ENCODE assay signal across 10 cellular contexts in genomic region chr5:33588654-33589372, GRCh38.
DNase-seq lines count a peak whose midpoint lies in the region; TF ChIP-seq lines count a peak whose summit lies in the region.
"Had no signal": no experiment of that assay in that cellular context is flagged by ENCODE, and none has a peak within 500 bp of the region (broad histone marks: within the 10 kb centered on the region; RNA-seq: fewer than 3 reads in every experiment).

No MANE protein-coding gene starts in this region.

- no peak for TF ChIP-seq POLR2A in adrenal gland (IDR thresholded peaks at IDR 0.05)

- H3K4me1 Mint-ChIP-seq in nephron = no peaks in the 10 kb centered on the region
- H3K4me1 Mint-ChIP-seq: memory B cell had no signal

- H3K27ac Mint-ChIP-seq in nephron = no peak overlapping the region
- H3K27ac Mint-ChIP-seq: memory B cell had no signal

- H3K4me3 Mint-ChIP-seq in nephron = no peak overlapping the region
- H3K4me3 Mint-ChIP-seq: memory B cell had no signal

- TF ChIP-seq CTCF in adrenal gland (IDR thresholded peaks at IDR 0.05) (peak in 5 of 6 experiments; percentile 4 to 39 (median 36)), nephron (IDR thresholded peaks at IDR 0.05; ENCODE audit: unreplicated experiment in 3 of 3) (peak; percentile 18 to 41 (median 20))

- H3K27me3 Mint-ChIP-seq in nephron (ENCODE audit: low read depth) = no peaks in the 10 kb centered on the region
- H3K27me3 Mint-ChIP-seq: memory B cell had no signal

- WGBS in adrenal gland, 4 donors = 73 to 83% (median 79%) methylated on average over 10 to 16 of the region's 16 CpGs

- DNase-seq in ELR (ENCODE audit: low read depth) (peak; percentile 33), HEK293T (ENCODE audit: extremely low spot score) (peak; percentile 40), OCI-M1 (lab: John Stamatoyannopoulos, UW) (peak; percentile 14), adrenal gland (peak in 4 of 7 donors; percentile 18 to 36 (median 24)), NCI-H446 treated with DMSO at 0.1 percent for 48 hours (lab: John Stamatoyannopoulos, UW) (no peak), NCI-H187 (lab: John Stamatoyannopoulos, UW) (no peak), putamen (ENCODE audit: low spot score) (no peak)

- no peaks in the 10 kb centered on the region for H3K4me1 ChIP-seq in adrenal gland (replicated peaks in 1 of 2)

- no peaks in the 10 kb centered on the region for H3K9me3 ChIP-seq in adrenal gland (replicated peaks in 1 of 3)

- no peaks in the 10 kb centered on the region for H3K36me3 Mint-ChIP-seq in nephron (ENCODE audit: low read depth)
- H3K36me3 Mint-ChIP-seq: memory B cell had no signal

- no peaks in the 10 kb centered on the region for H3K9me3 Mint-ChIP-seq in nephron
- H3K9me3 Mint-ChIP-seq: memory B cell had no signal

- POLR2A ChIA-PET in HEK293T (lab: Yijun Ruan, JAX) = no interaction called here

- intact Hi-C loops in adrenal gland (cut with DNase I) = no loop called here

- H3K27ac ChIP-seq in adrenal gland = no peak overlapping the region
- H3K27ac ChIP-seq: SK-N-MC had no signal

- peaks cover 0 to 6% of the 10 kb centered on the region in 2 donors for H3K36me3 ChIP-seq in adrenal gland (replicated peaks in 1 of 2)

- CTCF ChIA-PET in HEK293T (lab: Yijun Ruan, JAX) = interaction anchor here (0.5 to 2.5 kb wide), 11 partner anchors 10 to 380 kb away, joined by 3 to 8 read pairs (median 4); no protein-coding TSS in a partner anchor

- H3K27me3 ChIP-seq in adrenal gland = no peaks in the 10 kb centered on the region

- no peak overlapping the region for H3K4me3 ChIP-seq in adrenal gland
- H3K4me3 ChIP-seq: SK-N-MC had no signal

TF ChIP-seq in HEK293T, 16 proteins besides CTCF, POLR2A, EP300 and RAD21:
- TF ChIP-seq SP1 (IDR thresholded peaks at IDR 0.05) (no peak), BHLHE40 (IDR thresholded peaks at IDR 0.05; ENCODE audit: borderline replicate concordance) (no peak), TARDBP (IDR thresholded peaks at IDR 0.05) (no peak), CTBP1 (IDR thresholded peaks at IDR 0.05; ENCODE audit: borderline replicate concordance) (no peak), PKNOX1 (IDR thresholded peaks at IDR 0.05) (no peak), L3MBTL2 (conservative IDR thresholded peaks at IDR 0.05) (no peak), ARNT (IDR thresholded peaks at IDR 0.05) (no peak), ZNF384 (IDR thresholded peaks at IDR 0.05) (no peak), HDGF (IDR thresholded peaks at IDR 0.05; ENCODE audit: borderline replicate concordance) (no peak), FOXM1 (IDR thresholded peaks at IDR 0.05; ENCODE audit: borderline replicate concordance) (no peak), ELF4 (IDR thresholded peaks at IDR 0.05) (no peak), FOXA1 (IDR thresholded peaks at IDR 0.05) (no peak), SUZ12 (IDR thresholded peaks at IDR 0.05) (no peak), LEF1 (IDR thresholded peaks at IDR 0.05; ENCODE audit: borderline replicate concordance) (no peak), FOXK2 (IDR thresholded peaks at IDR 0.05) (no peak), NFRKB (IDR thresholded peaks at IDR 0.05) (no peak)

Comparison
In these comparisons a context has a peak if more than half of its experiments do, and no peak if none do; other contexts are left out.
1. DNase-seq: peak in ELR (single experiment), HEK293T (single experiment), OCI-M1 (single experiment) and adrenal gland (4 of 7); none in NCI-H446 treated with DMSO at 0.1 percent for 48 hours (single experiment), NCI-H187 (0 of 2) and putamen (single experiment).